ENCODE assay signal across 1 cellular context in the genomic region with DNA sequence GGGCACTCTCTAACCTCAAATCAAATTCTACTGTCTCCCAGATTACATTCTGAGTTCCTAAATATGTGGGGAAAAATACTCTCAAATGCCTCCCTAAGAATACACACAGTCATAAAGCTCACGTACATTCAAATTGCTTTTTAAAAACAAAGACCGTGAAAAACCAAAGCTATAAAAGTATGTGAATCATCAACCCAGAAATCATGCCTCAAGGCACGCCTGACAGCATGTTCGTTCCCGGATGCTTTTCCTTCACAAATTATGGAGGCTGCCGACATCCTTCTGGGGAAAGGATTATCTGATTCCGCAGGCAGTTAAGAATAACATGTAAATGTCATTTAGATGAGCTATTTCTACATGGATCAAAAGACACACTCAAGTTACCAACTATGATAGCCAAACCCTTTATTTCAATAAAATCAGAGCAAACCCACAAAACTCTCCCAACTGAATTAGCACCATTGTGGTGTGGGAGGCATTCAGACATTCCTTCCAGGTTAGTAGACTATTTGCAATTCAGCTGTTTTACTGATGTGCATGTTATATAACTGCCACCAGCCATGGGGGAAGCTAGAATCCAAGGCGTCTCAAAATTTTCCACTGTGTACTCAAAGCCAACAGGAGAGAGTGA.
TF ChIP-seq lines count a peak whose summit lies in the region.

No MANE protein-coding gene starts in this region.

TF ChIP-seq in HEK293, 187 proteins besides CTCF, POLR2A, EP300 and RAD21 (continued from another document and continues in another):
- TF ChIP-seq, protein P1, sequence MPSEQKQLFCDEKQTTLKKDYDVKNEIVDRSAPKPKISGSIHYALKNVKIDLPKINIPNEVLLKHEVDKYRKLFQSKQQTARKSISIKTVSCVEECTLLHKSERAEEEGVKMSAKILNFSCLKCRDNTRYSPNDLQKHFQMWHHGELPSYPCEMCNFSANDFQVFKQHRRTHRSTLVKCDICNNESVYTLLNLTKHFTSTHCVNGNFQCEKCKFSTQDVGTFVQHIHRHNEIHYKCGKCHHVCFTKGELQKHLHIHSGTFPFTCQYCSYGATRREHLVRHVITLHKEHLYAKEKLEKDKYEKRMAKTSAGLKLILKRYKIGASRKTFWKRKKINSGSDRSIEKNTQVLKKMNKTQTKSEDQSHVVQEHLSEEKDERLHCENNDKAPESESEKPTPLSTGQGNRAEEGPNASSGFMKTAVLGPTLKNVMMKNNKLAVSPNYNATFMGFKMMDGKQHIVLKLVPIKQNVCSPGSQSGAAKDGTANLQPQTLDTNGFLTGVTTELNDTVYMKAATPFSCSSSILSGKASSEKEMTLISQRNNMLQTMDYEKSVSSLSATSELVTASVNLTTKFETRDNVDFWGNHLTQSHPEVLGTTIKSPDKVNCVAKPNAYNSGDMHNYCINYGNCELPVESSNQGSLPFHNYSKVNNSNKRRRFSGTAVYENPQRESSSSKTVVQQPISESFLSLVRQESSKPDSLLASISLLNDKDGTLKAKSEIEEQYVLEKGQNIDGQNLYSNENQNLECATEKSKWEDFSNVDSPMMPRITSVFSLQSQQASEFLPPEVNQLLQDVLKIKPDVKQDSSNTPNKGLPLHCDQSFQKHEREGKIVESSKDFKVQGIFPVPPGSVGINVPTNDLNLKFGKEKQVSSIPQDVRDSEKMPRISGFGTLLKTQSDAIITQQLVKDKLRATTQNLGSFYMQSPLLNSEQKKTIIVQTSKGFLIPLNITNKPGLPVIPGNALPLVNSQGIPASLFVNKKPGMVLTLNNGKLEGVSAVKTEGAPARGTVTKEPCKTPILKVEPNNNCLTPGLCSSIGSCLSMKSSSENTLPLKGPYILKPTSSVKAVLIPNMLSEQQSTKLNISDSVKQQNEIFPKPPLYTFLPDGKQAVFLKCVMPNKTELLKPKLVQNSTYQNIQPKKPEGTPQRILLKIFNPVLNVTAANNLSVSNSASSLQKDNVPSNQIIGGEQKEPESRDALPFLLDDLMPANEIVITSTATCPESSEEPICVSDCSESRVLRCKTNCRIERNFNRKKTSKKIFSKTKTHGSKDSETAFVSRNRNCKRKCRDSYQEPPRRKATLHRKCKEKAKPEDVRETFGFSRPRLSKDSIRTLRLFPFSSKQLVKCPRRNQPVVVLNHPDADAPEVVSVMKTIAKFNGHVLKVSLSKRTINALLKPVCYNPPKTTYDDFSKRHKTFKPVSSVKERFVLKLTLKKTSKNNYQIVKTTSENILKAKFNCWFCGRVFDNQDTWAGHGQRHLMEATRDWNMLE (tag by site-specific recombination; conservative IDR thresholded peaks at IDR 0.05; ENCODE audit: low read depth): no peak
- TF ChIP-seq ZNF121 (tag by site-specific recombination; IDR thresholded peaks at IDR 0.05) (no peak), ZNF221 (tag by site-specific recombination; IDR thresholded peaks at IDR 0.05; ENCODE audit: borderline replicate concordance) (no peak), ZBTB21 (tag by site-specific recombination; IDR thresholded peaks at IDR 0.05) (peak; percentile 33; the same call in 1 of the 2 replicates), ZNF76 (tag by site-specific recombination; IDR thresholded peaks at IDR 0.05; ENCODE audit: borderline replicate concordance, low read depth) (no peak), ZNF548 (tag by site-specific recombination; IDR thresholded peaks at IDR 0.05) (no peak), ZNF654 (tag by site-specific recombination; IDR thresholded peaks at IDR 0.05; ENCODE audit: low read depth) (peak; percentile 4; the same call in 1 of the 2 replicates), SCRT1 (tag by site-specific recombination; IDR thresholded peaks at IDR 0.05; ENCODE audit: borderline replicate concordance) (no peak), ZNF660 (tag by site-specific recombination; IDR thresholded peaks at IDR 0.05) (0 out of 2 replicates have a peak, but pooled peaks have one; percentile 24), ZNF792 (tag by site-specific recombination; IDR thresholded peaks at IDR 0.05) (no peak), ZSCAN30 (tag by site-specific recombination; IDR thresholded peaks at IDR 0.05) (no peak), ZNF544 (tag by site-specific recombination; IDR thresholded peaks at IDR 0.05) (no peak), MZF1 (tag by site-specific recombination; IDR thresholded peaks at IDR 0.05; ENCODE audit: borderline replicate concordance) (peak; percentile 28; the same call in 1 of the 2 replicates), ZNF248 (tag by site-specific recombination; IDR thresholded peaks at IDR 0.05) (no peak), ZNF830 (tag by site-specific recombination; IDR thresholded peaks at IDR 0.05; ENCODE audit: low read depth) (no peak), SALL2 (tag by site-specific recombination; IDR thresholded peaks at IDR 0.05; ENCODE audit: borderline replicate concordance) (no peak), ZNF426 (tag by site-specific recombination; IDR thresholded peaks at IDR 0.05) (no peak), ZNF529 (tag by site-specific recombination; IDR thresholded peaks at IDR 0.05; ENCODE audit: insufficient replicate concordance) (no peak), ZNF707 (tag by site-specific recombination; IDR thresholded peaks at IDR 0.05) (no peak), ZNF138 (tag by site-specific recombination; IDR thresholded peaks at IDR 0.05; ENCODE audit: borderline replicate concordance) (no peak), ZSCAN16 (tag by site-specific recombination; IDR thresholded peaks at IDR 0.05) (no peak), GLI4 (tag by site-specific recombination; IDR thresholded peaks at IDR 0.05) (no peak), ZNF549 (tag by site-specific recombination; IDR thresholded peaks at IDR 0.05) (no peak), ZNF423 (tag by site-specific recombination; IDR thresholded peaks at IDR 0.05) (no peak), YY2 (tag by site-specific recombination; IDR thresholded peaks at IDR 0.05) (no peak), ZNF19 (tag by site-specific recombination; IDR thresholded peaks at IDR 0.05; ENCODE audit: low read depth) (no peak), MYNN (tag by site-specific recombination; IDR thresholded peaks at IDR 0.05; ENCODE audit: borderline replicate concordance) (no peak), SP2 (tag by site-specific recombination; IDR thresholded peaks at IDR 0.05) (no peak), ZNF677 (tag by site-specific recombination; IDR thresholded peaks at IDR 0.05) (no peak), ZNF24 (tag by site-specific recombination; IDR thresholded peaks at IDR 0.05) (0 out of 2 replicates have a peak, but pooled peaks have one; percentile 28), REPIN1 (tag by site-specific recombination; IDR thresholded peaks at IDR 0.05; ENCODE audit: low read depth) (no peak), ZNF292 (tag by site-specific recombination; IDR thresholded peaks at IDR 0.05; ENCODE audit: borderline replicate concordance, low read depth) (no peak), ZNF174 (tag by site-specific recombination; IDR thresholded peaks at IDR 0.05) (no peak), ZNF510 (tag by site-specific recombination; IDR thresholded peaks at IDR 0.05; ENCODE audit: insufficient replicate concordance) (peak; percentile 10), ZNF239 (tag by site-specific recombination; IDR thresholded peaks at IDR 0.05) (no peak)
- TF ChIP-seq, protein P2, sequence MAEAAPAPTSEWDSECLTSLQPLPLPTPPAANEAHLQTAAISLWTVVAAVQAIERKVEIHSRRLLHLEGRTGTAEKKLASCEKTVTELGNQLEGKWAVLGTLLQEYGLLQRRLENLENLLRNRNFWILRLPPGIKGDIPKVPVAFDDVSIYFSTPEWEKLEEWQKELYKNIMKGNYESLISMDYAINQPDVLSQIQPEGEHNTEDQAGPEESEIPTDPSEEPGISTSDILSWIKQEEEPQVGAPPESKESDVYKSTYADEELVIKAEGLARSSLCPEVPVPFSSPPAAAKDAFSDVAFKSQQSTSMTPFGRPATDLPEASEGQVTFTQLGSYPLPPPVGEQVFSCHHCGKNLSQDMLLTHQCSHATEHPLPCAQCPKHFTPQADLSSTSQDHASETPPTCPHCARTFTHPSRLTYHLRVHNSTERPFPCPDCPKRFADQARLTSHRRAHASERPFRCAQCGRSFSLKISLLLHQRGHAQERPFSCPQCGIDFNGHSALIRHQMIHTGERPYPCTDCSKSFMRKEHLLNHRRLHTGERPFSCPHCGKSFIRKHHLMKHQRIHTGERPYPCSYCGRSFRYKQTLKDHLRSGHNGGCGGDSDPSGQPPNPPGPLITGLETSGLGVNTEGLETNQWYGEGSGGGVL (tag by site-specific recombination; IDR thresholded peaks at IDR 0.05): no peak
- TF ChIP-seq, protein P3, sequence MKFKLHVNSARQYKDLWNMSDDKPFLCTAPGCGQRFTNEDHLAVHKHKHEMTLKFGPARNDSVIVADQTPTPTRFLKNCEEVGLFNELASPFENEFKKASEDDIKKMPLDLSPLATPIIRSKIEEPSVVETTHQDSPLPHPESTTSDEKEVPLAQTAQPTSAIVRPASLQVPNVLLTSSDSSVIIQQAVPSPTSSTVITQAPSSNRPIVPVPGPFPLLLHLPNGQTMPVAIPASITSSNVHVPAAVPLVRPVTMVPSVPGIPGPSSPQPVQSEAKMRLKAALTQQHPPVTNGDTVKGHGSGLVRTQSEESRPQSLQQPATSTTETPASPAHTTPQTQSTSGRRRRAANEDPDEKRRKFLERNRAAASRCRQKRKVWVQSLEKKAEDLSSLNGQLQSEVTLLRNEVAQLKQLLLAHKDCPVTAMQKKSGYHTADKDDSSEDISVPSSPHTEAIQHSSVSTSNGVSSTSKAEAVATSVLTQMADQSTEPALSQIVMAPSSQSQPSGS (tag by site-specific recombination; IDR thresholded peaks at IDR 0.05; ENCODE audit: low read depth): no peak
- TF ChIP-seq, protein P4, sequence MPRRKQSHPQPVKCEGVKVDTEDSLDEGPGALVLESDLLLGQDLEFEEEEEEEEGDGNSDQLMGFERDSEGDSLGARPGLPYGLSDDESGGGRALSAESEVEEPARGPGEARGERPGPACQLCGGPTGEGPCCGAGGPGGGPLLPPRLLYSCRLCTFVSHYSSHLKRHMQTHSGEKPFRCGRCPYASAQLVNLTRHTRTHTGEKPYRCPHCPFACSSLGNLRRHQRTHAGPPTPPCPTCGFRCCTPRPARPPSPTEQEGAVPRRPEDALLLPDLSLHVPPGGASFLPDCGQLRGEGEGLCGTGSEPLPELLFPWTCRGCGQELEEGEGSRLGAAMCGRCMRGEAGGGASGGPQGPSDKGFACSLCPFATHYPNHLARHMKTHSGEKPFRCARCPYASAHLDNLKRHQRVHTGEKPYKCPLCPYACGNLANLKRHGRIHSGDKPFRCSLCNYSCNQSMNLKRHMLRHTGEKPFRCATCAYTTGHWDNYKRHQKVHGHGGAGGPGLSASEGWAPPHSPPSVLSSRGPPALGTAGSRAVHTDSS (tag by site-specific recombination; IDR thresholded peaks at IDR 0.05): no peak
- TF ChIP-seq, protein P5, sequence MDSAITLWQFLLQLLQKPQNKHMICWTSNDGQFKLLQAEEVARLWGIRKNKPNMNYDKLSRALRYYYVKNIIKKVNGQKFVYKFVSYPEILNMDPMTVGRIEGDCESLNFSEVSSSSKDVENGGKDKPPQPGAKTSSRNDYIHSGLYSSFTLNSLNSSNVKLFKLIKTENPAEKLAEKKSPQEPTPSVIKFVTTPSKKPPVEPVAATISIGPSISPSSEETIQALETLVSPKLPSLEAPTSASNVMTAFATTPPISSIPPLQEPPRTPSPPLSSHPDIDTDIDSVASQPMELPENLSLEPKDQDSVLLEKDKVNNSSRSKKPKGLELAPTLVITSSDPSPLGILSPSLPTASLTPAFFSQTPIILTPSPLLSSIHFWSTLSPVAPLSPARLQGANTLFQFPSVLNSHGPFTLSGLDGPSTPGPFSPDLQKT (IDR thresholded peaks at IDR 0.05; ENCODE audit: borderline replicate concordance, low read depth, low read length): no peak
- TF ChIP-seq, protein P6, sequence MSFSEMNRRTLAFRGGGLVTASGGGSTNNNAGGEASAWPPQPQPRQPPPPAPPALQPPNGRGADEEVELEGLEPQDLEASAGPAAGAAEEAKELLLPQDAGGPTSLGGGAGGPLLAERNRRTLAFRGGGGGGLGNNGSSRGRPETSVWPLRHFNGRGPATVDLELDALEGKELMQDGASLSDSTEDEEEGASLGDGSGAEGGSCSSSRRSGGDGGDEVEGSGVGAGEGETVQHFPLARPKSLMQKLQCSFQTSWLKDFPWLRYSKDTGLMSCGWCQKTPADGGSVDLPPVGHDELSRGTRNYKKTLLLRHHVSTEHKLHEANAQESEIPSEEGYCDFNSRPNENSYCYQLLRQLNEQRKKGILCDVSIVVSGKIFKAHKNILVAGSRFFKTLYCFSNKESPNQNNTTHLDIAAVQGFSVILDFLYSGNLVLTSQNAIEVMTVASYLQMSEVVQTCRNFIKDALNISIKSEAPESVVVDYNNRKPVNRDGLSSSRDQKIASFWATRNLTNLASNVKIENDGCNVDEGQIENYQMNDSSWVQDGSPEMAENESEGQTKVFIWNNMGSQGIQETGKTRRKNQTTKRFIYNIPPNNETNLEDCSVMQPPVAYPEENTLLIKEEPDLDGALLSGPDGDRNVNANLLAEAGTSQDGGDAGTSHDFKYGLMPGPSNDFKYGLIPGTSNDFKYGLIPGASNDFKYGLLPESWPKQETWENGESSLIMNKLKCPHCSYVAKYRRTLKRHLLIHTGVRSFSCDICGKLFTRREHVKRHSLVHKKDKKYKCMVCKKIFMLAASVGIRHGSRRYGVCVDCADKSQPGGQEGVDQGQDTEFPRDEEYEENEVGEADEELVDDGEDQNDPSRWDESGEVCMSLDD (tag by site-specific recombination; IDR thresholded peaks at IDR 0.05): no peak
- TF ChIP-seq, protein P7, sequence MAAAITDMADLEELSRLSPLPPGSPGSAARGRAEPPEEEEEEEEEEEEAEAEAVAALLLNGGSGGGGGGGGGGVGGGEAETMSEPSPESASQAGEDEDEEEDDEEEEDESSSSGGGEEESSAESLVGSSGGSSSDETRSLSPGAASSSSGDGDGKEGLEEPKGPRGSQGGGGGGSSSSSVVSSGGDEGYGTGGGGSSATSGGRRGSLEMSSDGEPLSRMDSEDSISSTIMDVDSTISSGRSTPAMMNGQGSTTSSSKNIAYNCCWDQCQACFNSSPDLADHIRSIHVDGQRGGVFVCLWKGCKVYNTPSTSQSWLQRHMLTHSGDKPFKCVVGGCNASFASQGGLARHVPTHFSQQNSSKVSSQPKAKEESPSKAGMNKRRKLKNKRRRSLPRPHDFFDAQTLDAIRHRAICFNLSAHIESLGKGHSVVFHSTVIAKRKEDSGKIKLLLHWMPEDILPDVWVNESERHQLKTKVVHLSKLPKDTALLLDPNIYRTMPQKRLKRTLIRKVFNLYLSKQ (tag by site-specific recombination; IDR thresholded peaks at IDR 0.05; ENCODE audit: borderline replicate concordance): no peak
- TF ChIP-seq, protein P8, sequence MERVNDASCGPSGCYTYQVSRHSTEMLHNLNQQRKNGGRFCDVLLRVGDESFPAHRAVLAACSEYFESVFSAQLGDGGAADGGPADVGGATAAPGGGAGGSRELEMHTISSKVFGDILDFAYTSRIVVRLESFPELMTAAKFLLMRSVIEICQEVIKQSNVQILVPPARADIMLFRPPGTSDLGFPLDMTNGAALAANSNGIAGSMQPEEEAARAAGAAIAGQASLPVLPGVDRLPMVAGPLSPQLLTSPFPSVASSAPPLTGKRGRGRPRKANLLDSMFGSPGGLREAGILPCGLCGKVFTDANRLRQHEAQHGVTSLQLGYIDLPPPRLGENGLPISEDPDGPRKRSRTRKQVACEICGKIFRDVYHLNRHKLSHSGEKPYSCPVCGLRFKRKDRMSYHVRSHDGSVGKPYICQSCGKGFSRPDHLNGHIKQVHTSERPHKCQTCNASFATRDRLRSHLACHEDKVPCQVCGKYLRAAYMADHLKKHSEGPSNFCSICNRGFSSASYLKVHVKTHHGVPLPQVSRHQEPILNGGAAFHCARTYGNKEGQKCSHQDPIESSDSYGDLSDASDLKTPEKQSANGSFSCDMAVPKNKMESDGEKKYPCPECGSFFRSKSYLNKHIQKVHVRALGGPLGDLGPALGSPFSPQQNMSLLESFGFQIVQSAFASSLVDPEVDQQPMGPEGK (tag by site-specific recombination; IDR thresholded peaks at IDR 0.05): no peak
